2 cellular contexts compared by ENCODE assay signal in the genomic region with DNA sequence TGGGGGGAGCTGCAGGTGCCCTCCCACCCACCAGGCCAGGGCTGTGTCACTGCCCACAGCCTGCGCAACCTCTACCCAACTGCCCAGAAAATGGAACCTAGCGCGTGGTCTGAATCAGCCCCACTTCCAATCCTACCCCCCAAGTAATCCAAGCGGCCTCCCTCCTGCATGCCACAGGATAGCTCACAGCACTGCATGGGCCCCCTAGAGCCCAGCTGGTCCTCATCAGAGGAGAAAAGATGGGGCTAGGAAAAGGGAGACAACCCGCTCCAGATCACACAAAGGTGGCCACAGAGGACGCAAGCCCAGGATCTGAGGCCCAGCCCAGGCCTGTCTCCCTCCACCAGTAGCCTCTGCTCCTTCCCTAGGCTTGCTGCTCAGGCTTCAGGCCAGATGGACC.
TF ChIP-seq lines count a peak whose summit lies in the region.

No MANE protein-coding gene starts in this region.

TF ChIP-seq in WTC11, 78 proteins besides CTCF, POLR2A, EP300 and RAD21:
- TF ChIP-seq, protein P1, sequence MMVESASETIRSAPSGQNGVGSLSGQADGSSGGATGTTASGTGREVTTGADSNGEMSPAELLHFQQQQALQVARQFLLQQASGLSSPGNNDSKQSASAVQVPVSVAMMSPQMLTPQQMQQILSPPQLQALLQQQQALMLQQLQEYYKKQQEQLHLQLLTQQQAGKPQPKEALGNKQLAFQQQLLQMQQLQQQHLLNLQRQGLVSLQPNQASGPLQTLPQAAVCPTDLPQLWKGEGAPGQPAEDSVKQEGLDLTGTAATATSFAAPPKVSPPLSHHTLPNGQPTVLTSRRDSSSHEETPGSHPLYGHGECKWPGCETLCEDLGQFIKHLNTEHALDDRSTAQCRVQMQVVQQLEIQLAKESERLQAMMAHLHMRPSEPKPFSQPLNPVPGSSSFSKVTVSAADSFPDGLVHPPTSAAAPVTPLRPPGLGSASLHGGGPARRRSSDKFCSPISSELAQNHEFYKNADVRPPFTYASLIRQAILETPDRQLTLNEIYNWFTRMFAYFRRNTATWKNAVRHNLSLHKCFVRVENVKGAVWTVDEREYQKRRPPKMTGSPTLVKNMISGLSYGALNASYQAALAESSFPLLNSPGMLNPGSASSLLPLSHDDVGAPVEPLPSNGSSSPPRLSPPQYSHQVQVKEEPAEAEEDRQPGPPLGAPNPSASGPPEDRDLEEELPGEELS (CRISPR knock-in tag; IDR thresholded peaks at IDR 0.05) = no peak
- no peak for TF ChIP-seq OVOL2 (CRISPR knock-in tag; IDR thresholded peaks at IDR 0.05; ENCODE audit: borderline replicate concordance)

TF ChIP-seq in H1, 55 proteins besides CTCF, POLR2A, EP300 and RAD21:
- TF ChIP-seq RFX5 (IDR thresholded peaks at IDR 0.05; ENCODE audit: borderline replicate concordance, low read depth, low read length) (no peak), SP1 (IDR thresholded peaks at IDR 0.05; ENCODE audit: low read depth, low read length) (no peak), CBX5 (IDR thresholded peaks at IDR 0.05; ENCODE audit: low read depth, low read length) (no peak), YY1 (IDR thresholded peaks at IDR 0.05; ENCODE audit: low read depth, low read length) (no peak), TEAD4 (IDR thresholded peaks at IDR 0.05; ENCODE audit: low read depth, low read length) (no peak), CREB1 (IDR thresholded peaks at IDR 0.05) (no peak), TCF12 (IDR thresholded peaks at IDR 0.05; ENCODE audit: low read depth, low read length) (no peak), PHF8 (conservative IDR thresholded peaks at IDR 0.05; ENCODE audit: low read depth, low read length) (no peak), EGR1 (IDR thresholded peaks at IDR 0.05; ENCODE audit: borderline replicate concordance, low read depth, low read length) (no peak), JUN (IDR thresholded peaks at IDR 0.05; ENCODE audit: low read depth, low read length) (no peak), RXRA (IDR thresholded peaks at IDR 0.05; ENCODE audit: insufficient read depth, low read depth, low read length) (no peak), NANOG (IDR thresholded peaks at IDR 0.05; ENCODE audit: insufficient read depth, low read depth, low read length, poor library complexity, severe bottlenecking) (no peak), TAF1 (IDR thresholded peaks at IDR 0.05; ENCODE audit: low read depth, low read length) (no peak)
